ENCODE assay signal across 9 cellular contexts in genomic region chrX:150683536-150684146, GRCh38. TPM values are rescaled to one million over a fixed set of nuclear protein-coding genes. Genes with fewer than 3 reads are reported as not detected.
DNase-seq lines count a peak whose midpoint lies in the region; ATAC-seq and TF ChIP-seq lines count a peak whose summit lies in the region.
"Had no signal": no experiment of that assay in that cellular context is flagged by ENCODE, and none has a peak within 500 bp of the region (broad histone marks: within the 10 kb centered on the region; RNA-seq: fewer than 3 reads in every experiment).

No MANE protein-coding gene starts in this region.

- 43% methylated on average over 7 of the region's 7 CpGs for WGBS in smooth muscle cell (ENCODE audit: low lambda C conversion rate)

- CTCF ChIA-PET in HEK293T (lab: Yijun Ruan, JAX): interaction anchor here (0.6 to 1.5 kb wide), 8 partner anchors 9 to 781 kb away, joined by 3 to 13 read pairs (median 4); partner anchors contain the start of gene MTMR1
- CTCF ChIA-PET in Panc1 (lab: Charles Lee): interaction anchor here (0.6 to 1.0 kb wide), 4 partner anchors 32 to 743 kb away, joined by 3 to 4 read pairs (median 3); no protein-coding TSS in a partner anchor

- H2AFZ ChIP-seq in smooth muscle cell (ENCODE audit: low read depth): no peak overlapping the region

- no peaks in the 10 kb centered on the region for H4K20me1 ChIP-seq in smooth muscle cell (ENCODE audit: low read depth)
- H4K20me1 ChIP-seq: BLaER1 had no signal

- H3F3A ChIP-seq in smooth muscle cell (ENCODE audit: low read depth): no peaks in the 10 kb centered on the region

- H3K27ac ChIP-seq in Panc1 (ENCODE audit: low read length) (no peak overlapping the region), smooth muscle cell (ENCODE audit: low read depth) (no peak overlapping the region)
- H3K27ac ChIP-seq: BLaER1 had no signal

- TF ChIP-seq CTCF in Panc1 (IDR thresholded peaks at IDR 0.05) (peak; percentile 81), epithelial cell of esophagus (IDR thresholded peaks at IDR 0.05; ENCODE audit: insufficient read depth, low read depth, low read length, missing control alignments) (peak; percentile 51), smooth muscle cell (IDR thresholded peaks at IDR 0.05; ENCODE audit: borderline replicate concordance, insufficient read depth, poor library complexity, severe bottlenecking) (peak; percentile 50)

- ATAC-seq in Panc1 (0 out of 2 replicates have a peak, but pooled peaks have one; percentile 51), HG03457 (IDR thresholded peaks at IDR 0.05; ENCODE audit: unreplicated experiment) (no peak)

- BruUV-seq in Panc1 (replicated peaks; lab: Mats Ljungman, UMichigan): no TSS peak

- no peak overlapping the region for H3K4me2 ChIP-seq in smooth muscle cell
- H3K4me2 ChIP-seq: BLaER1 had no signal

- intact Hi-C loops in Panc1 (cut with micrococcal nuclease; ENCODE audit: unreplicated experiment): loop anchor here (10.0 kb wide), 1 partner anchor 319 kb away; the partner anchor contains the start of gene MAMLD1

- H3K4me3 ChIP-seq in Panc1 (ENCODE audit: low read depth in 2 of 2, low read length in 2 of 2): no peak overlapping the region
- H3K4me3 ChIP-seq in epithelial cell of esophagus (ENCODE audit: low read length): no peak overlapping the region
- H3K4me3 ChIP-seq in smooth muscle cell: no peak overlapping the region
- H3K4me3 ChIP-seq: BLaER1 had no signal

- H3K4me1 ChIP-seq in Panc1 (ENCODE audit: control insufficient read depth, insufficient read depth, low read length) (peaks cover 2% of the 10 kb centered on the region; the same call in 1 of the 2 replicates), smooth muscle cell (ENCODE audit: low read depth) (no peaks in the 10 kb centered on the region)
- H3K4me1 ChIP-seq: BLaER1 had no signal

- in situ Hi-C loops in Panc1 (cut with HindIII; ENCODE audit: low pct_unique_long_range_greater_than_20kb, low sequenced_read_pairs): no loop called here

- H3K27me3 ChIP-seq in Panc1 (ENCODE audit: control insufficient read depth, insufficient read depth, low read length) (no peaks in the 10 kb centered on the region), smooth muscle cell (ENCODE audit: low read depth) (no peaks in the 10 kb centered on the region)
- H3K27me3 ChIP-seq: BLaER1 had no signal

- no peaks in the 10 kb centered on the region for H3K79me2 ChIP-seq in smooth muscle cell (ENCODE audit: low read depth)

- H3K9me3 ChIP-seq in Panc1 (ENCODE audit: control insufficient read depth, insufficient read depth, low read depth, low read length) (no peaks in the 10 kb centered on the region), smooth muscle cell (replicated peaks; ENCODE audit: low read depth) (peaks cover under 1% of the 10 kb centered on the region)
- H3K9me3 ChIP-seq: BLaER1 had no signal

- POLR2A ChIA-PET in HEK293T (lab: Yijun Ruan, JAX) (no interaction called here), Panc1 (lab: Charles Lee) (no interaction called here)

- H3K9ac ChIP-seq in smooth muscle cell (ENCODE audit: low read depth): no peak overlapping the region
- H3K9ac ChIP-seq: BLaER1 had no signal

- peak in 2 of 3 experiments; percentile 54 to 56 for DNase-seq in NCI-H1417 (lab: John Stamatoyannopoulos, UW)
- DNase-seq in NCI-H1417 treated with DMSO at 0.1 percent for 48 hours (lab: John Stamatoyannopoulos, UW): no peak
- peak; percentile 55 for DNase-seq in HEK293T (ENCODE audit: extremely low spot score)
- no peak for DNase-seq in Panc1 (ENCODE audit: low read depth, low spot score)
- DNase-seq in epithelial cell of esophagus (ENCODE audit: low read depth): peak; percentile 56
- DNase-seq in smooth muscle cell (lab: John Stamatoyannopoulos, UW; ENCODE audit: unreplicated experiment): no peak
- DNase-seq in activated gamma-delta T cell (lab: John Stamatoyannopoulos, UW): no peak

- no peaks in the 10 kb centered on the region for H3K36me3 ChIP-seq in Panc1 (ENCODE audit: control insufficient read depth, insufficient read depth, low read length)
- no peaks in the 10 kb centered on the region for H3K36me3 ChIP-seq in smooth muscle cell (ENCODE audit: low read depth)
- H3K36me3 ChIP-seq: BLaER1 had no signal

TF ChIP-seq in HEK293T, 16 proteins besides CTCF, POLR2A, EP300 and RAD21:
- TF ChIP-seq CTBP1 (IDR thresholded peaks at IDR 0.05; ENCODE audit: borderline replicate concordance) (no peak), BHLHE40 (IDR thresholded peaks at IDR 0.05; ENCODE audit: borderline replicate concordance) (no peak), FOXK2 (IDR thresholded peaks at IDR 0.05) (no peak), LEF1 (IDR thresholded peaks at IDR 0.05; ENCODE audit: borderline replicate concordance) (no peak), L3MBTL2 (conservative IDR thresholded peaks at IDR 0.05) (no peak), FOXM1 (IDR thresholded peaks at IDR 0.05; ENCODE audit: borderline replicate concordance) (no peak), HDGF (IDR thresholded peaks at IDR 0.05; ENCODE audit: borderline replicate concordance) (no peak), SUZ12 (IDR thresholded peaks at IDR 0.05) (no peak), PKNOX1 (IDR thresholded peaks at IDR 0.05) (no peak)

RNA-seq across cellular contexts. Expression of gene MTMR1, which starts 9.6 kb away (rescaled TPM):
- total RNA-seq in Panc1 (2021; ENCODE audit: unreplicated experiment): 36.1 TPM
- polyA plus RNA-seq in Panc1 (2012; ENCODE audit: insufficient read length): 22.7 TPM
- total RNA-seq in smooth muscle cell: 13.8 and 15.6 TPM in 2 replicates
- 10.1 and 19.0 TPM in 2 replicates for polyA plus RNA-seq in smooth muscle cell

Comparison
In these comparisons a context has a peak if more than half of its experiments do, and no peak if none do; other contexts are left out.
1. DNase-seq: peak in NCI-H1417 (2 of 3), HEK293T (single experiment) and epithelial cell of esophagus (single experiment); none in NCI-H1417 treated with DMSO at 0.1 percent for 48 hours (single experiment), Panc1 (single experiment), smooth muscle cell (single experiment) and activated gamma-delta T cell (single experiment).
2. Peak in every context shown above with its lines, with median percentiles within 50 percentile points of each other: CTCF ChIP-seq.